In the genomic region with DNA sequence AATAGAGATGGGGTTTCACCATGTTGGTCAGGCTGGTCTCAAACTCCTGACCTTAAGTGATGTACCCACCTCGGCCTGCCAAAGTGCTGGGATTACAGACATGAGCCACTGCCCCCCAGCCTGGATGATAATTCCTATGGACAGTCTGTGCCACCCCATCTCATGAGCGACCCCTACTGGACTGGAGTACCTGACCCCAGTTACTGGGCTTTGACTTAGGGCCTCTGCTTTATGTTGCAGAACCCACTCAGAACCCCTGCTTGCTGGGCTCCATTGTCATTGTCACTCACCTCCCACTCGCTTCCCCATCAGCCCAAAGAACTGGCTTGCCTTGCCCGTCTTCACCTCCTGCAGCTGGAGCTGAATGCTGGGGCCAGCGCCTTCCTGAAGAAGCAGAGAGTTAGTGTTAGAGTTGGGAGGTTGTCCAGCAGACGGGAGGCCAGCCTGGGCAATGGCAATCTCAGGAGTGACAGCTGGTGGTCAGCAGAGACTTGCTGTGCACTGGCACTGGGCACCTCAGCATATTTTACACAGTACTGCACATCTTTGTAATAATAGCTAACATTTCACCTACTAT, we compare ENCODE assay signal across 9 cellular contexts.
A peak's percentile ranks its signal among the peaks of the same experiment; 100 is the strongest.
DNase-seq lines count a peak whose midpoint lies in the region; ATAC-seq, FAIRE-seq and TF ChIP-seq lines count a peak whose summit lies in the region.
"Had no signal": no experiment of that assay in that cellular context is flagged by ENCODE, and none has a peak within 500 bp of the region (broad histone marks: within the 10 kb centered on the region; RNA-seq: fewer than 3 reads in every experiment).

No MANE protein-coding gene starts in this region.

- TF ChIP-seq CTCF in C4-2B (conservative IDR thresholded peaks at IDR 0.05) (peak; percentile 70), VCaP (conservative IDR thresholded peaks at IDR 0.05) (peak; percentile 78)

- ATAC-seq in HG03565 (IDR thresholded peaks at IDR 0.05; ENCODE audit: unreplicated experiment) (no peak), GM18498 (IDR thresholded peaks at IDR 0.05; ENCODE audit: unreplicated experiment) (no peak), HG02798 (IDR thresholded peaks at IDR 0.05; ENCODE audit: poor library complexity, unreplicated experiment) (no peak)
- no peak for ATAC-seq in activated CD4-positive, CD25-positive, alpha-beta regulatory T cell treated with anti-CD3 and anti-CD28 coated beads, Interleukin-2, amount 50 U/mL, for 24 hours
- ATAC-seq: T-cell had no signal

- no peak for TF ChIP-seq POLR2A in H54 (IDR thresholded peaks at IDR 0.05; ENCODE audit: low read depth, low read length)

- H3K27ac ChIP-seq in C4-2B (no peak overlapping the region), VCaP (no peak overlapping the region)

- DNase-seq in H54 (ENCODE audit: insufficient read length, low spot score) = peak; percentile 66
- DNase-seq in iPS-NIHi7 (ENCODE audit: extremely low spot score) = peak; percentile 74

- FAIRE-seq in H54 (lab: Jason Lieb, UNC) = no peak
